In genomic region chr20:59645761-59646171, GRCh38 we compare ENCODE assay signal across 13 cellular contexts. TPM values are rescaled to one million over a fixed set of nuclear protein-coding genes. Genes with fewer than 3 reads are reported as not detected.
DNase-seq lines count a peak whose midpoint lies in the region; ATAC-seq, FAIRE-seq and TF ChIP-seq lines count a peak whose summit lies in the region.
"Had no signal": no experiment of that assay in that cellular context is flagged by ENCODE, and none has a peak within 500 bp of the region (broad histone marks: within the 10 kb centered on the region; RNA-seq: fewer than 3 reads in every experiment).

No MANE protein-coding gene starts in this region.

- FAIRE-seq in RCC 7860 (lab: Jason Lieb, UNC) (no peak), D721Med (lab: Jason Lieb, UNC) (no peak)

- no peaks in the 10 kb centered on the region for H3K4me1 ChIP-seq in hepatocyte (ENCODE audit: insufficient read depth)

- no peaks in the 10 kb centered on the region for H3K27me3 ChIP-seq in hepatocyte

- no peak overlapping the region for H3K4me3 ChIP-seq in hepatocyte
- H3K4me3 ChIP-seq: heart left ventricle had no signal

- no peaks in the 10 kb centered on the region for H3K9me2 ChIP-seq in hepatocyte (replicated peaks; ENCODE audit: insufficient read depth)

- no peak for ATAC-seq in GM18861 (IDR thresholded peaks at IDR 0.05; ENCODE audit: unreplicated experiment)
- ATAC-seq: stimulated activated naive B cell treated with anti-CD40 and anti-IgM and Interleukin-4, amounts not matched to agents 10 μg/mL and 1 μg/mL and 100 μg/mL, for 72 hours had no signal

- 59% methylated on average over 7 of the region's 7 CpGs for WGBS in hepatocyte (ENCODE audit: low lambda C conversion rate, missing lambda C conversion rate)

- no peaks in the 10 kb centered on the region for H4K20me1 ChIP-seq in hepatocyte (ENCODE audit: insufficient read depth, poor library complexity, severe bottlenecking)

- TF ChIP-seq CTCF in C4-2B (conservative IDR thresholded peaks at IDR 0.05) (peak; percentile 66), hepatocyte (IDR thresholded peaks at IDR 0.05; ENCODE audit: poor library complexity) (no peak), D721Med (IDR thresholded peaks at IDR 0.05; ENCODE audit: insufficient read depth, missing control alignments) (no peak)

- H3K79me2 ChIP-seq in hepatocyte, result no peaks in the 10 kb centered on the region

- no peak overlapping the region for H2AFZ ChIP-seq in hepatocyte

- H3K36me3 ChIP-seq in hepatocyte (replicated peaks; ENCODE audit: insufficient read depth, low read depth), result no peaks in the 10 kb centered on the region
- H3K36me3 ChIP-seq: heart left ventricle had no signal

- peak; percentile 67 to 84 for DNase-seq in NCI-H524 (lab: John Stamatoyannopoulos, UW)
- peak; percentile 20 for DNase-seq in ecto neural progenitor cell (ENCODE audit: low spot score)
- peak; percentile 79 for DNase-seq in midbrain (lab: John Stamatoyannopoulos, UW)
- DNase-seq in hepatocyte (ENCODE audit: low spot score), result no peak
- DNase-seq in RCC 7860 (ENCODE audit: low spot score), result no peak
- no peak for DNase-seq in D721Med (ENCODE audit: insufficient read length, low spot score)
- DNase-seq: amniotic stem cell; COR-L47; heart left ventricle; stimulated activated CD4-positive, alpha-beta T cell treated with anti-CD3 and anti-CD28 coated beads, Interleukin-2, amount 100 ng/mL, for 48 hours; stimulated activated naive B cell treated with anti-CD40 and anti-IgM and Interleukin-4, amounts not matched to agents 10 μg/mL and 1 μg/mL and 100 μg/mL, for 72 hours had no signal

- H3K27ac ChIP-seq in C4-2B, result no peak overlapping the region
- H3K27ac ChIP-seq in hepatocyte, result no peak overlapping the region
- H3K27ac ChIP-seq: heart left ventricle had no signal

- H3K4me2 ChIP-seq in hepatocyte, result no peak overlapping the region

- no peaks in the 10 kb centered on the region for H3K9me3 ChIP-seq in hepatocyte (ENCODE audit: low read depth)
- H3K9me3 ChIP-seq: heart left ventricle had no signal

RNA-seq across cellular contexts. Expression of gene PHACTR3, which starts 41.4 kb away (rescaled TPM):
- total RNA-seq in hepatocyte, result 5.2 and 6.7 TPM in 2 replicates
- polyA plus RNA-seq in hepatocyte, result 7.5 and 9.1 TPM in 2 replicates

Comparison
In these comparisons a context has a peak if more than half of its experiments do, and no peak if none do; other contexts are left out.
1. DNase-seq: peak in NCI-H524 (2 of 2), ecto neural progenitor cell (single experiment) and midbrain (single experiment); none in hepatocyte (single experiment), RCC 7860 (single experiment) and D721Med (single experiment).